In the genomic region with DNA sequence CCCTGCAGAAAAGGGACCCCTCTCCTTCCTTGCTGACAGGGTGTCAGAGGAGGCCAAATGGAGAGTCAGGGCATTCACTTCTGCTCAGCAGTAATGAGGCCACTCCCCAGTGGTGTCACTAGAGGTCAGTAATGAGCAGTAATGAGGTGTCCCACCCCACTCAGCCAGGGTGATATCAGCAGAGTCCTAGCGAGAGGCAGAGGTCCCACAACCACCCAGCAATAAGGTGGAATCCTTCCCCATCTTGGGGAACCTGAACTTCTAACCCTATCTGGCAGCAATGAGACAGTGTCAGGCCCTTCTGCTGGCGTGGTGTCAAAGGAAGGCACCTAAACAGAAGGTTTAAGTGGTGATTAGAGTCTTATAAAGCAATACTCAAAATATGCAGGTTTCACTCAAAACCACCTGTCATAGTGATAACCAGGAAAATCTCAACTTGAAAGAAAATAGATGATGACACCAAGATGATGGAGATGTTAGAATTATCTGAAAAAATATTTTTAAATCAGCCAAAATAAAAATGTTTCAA, we compare ENCODE assay signal across 9 cellular contexts. TPM values are rescaled to one million over a fixed set of nuclear protein-coding genes. Genes with fewer than 3 reads are reported as not detected.
DNase-seq lines count a peak whose midpoint lies in the region; ATAC-seq and TF ChIP-seq lines count a peak whose summit lies in the region.
"Had no signal": no experiment of that assay in that cellular context is flagged by ENCODE, and none has a peak within 500 bp of the region (broad histone marks: within the 10 kb centered on the region; RNA-seq: fewer than 3 reads in every experiment).

No MANE protein-coding gene starts in this region.

- H3K4me3 Mint-ChIP-seq in activated naive CD8-positive, alpha-beta T cell treated with anti-CD3 and anti-CD28 coated beads for 36 hours: no peak overlapping the region
- H3K4me3 Mint-ChIP-seq: activated naive CD4-positive, alpha-beta T cell treated with anti-CD3 and anti-CD28 coated beads, Interleukin-2, amount 50 U/mL, for 24 hours had no signal

- H3K4me2 ChIP-seq in DND-41 (ENCODE audit: insufficient read depth, low read length): no peak overlapping the region

- H3K9me3 Mint-ChIP-seq in activated naive CD8-positive, alpha-beta T cell treated with anti-CD3 and anti-CD28 coated beads for 36 hours: peaks cover 18% of the 10 kb centered on the region

- peak; percentile 48 for DNase-seq in DND-41
- peak; percentile 5 for DNase-seq in OCI-M2 (lab: John Stamatoyannopoulos, UW; ENCODE audit: unreplicated experiment)
- peak; percentile 45 for DNase-seq in activated naive CD8-positive, alpha-beta T cell treated with anti-CD3 and anti-CD28 coated beads for 36 hours
- peak in 2 of 3 donors; percentile 43 to 74 for DNase-seq in right cardiac atrium
- peak; percentile 49 for DNase-seq in stimulated activated CD4-positive, alpha-beta T cell treated with anti-CD3 and anti-CD28 coated beads, Interleukin-4, amount 100 ng/mL, for 1 hour
- no peak for DNase-seq in inferior parietal cortex (ENCODE audit: extremely low spot score)

- H3K4me1 Mint-ChIP-seq in activated naive CD8-positive, alpha-beta T cell treated with anti-CD3 and anti-CD28 coated beads for 36 hours: peaks cover 6% of the 10 kb centered on the region
- H3K4me1 Mint-ChIP-seq: activated naive CD4-positive, alpha-beta T cell treated with anti-CD3 and anti-CD28 coated beads, Interleukin-2, amount 50 U/mL, for 24 hours had no signal

- H3K27me3 Mint-ChIP-seq in activated naive CD8-positive, alpha-beta T cell treated with anti-CD3 and anti-CD28 coated beads for 36 hours: peaks cover 59% of the 10 kb centered on the region

- no peaks in the 10 kb centered on the region for H3K36me3 ChIP-seq in DND-41 (ENCODE audit: insufficient read depth, low read length)

- TF ChIP-seq CTCF in DND-41 (IDR thresholded peaks at IDR 0.05; ENCODE audit: borderline replicate concordance, extremely low read depth, low read length, poor library complexity, severe bottlenecking): peak; percentile 76

- no peak overlapping the region for H3K9ac ChIP-seq in DND-41 (ENCODE audit: low read depth, low read length)

- no peak overlapping the region for H3K27ac ChIP-seq in DND-41 (ENCODE audit: low read length)
- H3K27ac ChIP-seq in right cardiac atrium (ENCODE audit: low read length): no peak overlapping the region

- no peak overlapping the region for H2AFZ ChIP-seq in DND-41 (ENCODE audit: low read depth, low read length)

- peak; percentile 93 for ATAC-seq in DND-41 (ENCODE audit: insufficient read depth, low read depth)
- ATAC-seq in GM19395 (IDR thresholded peaks at IDR 0.05; ENCODE audit: unreplicated experiment): peak; percentile 95
- peak; percentile 88 for ATAC-seq in HG03280 (IDR thresholded peaks at IDR 0.05; ENCODE audit: unreplicated experiment)
- peak; percentile 88 to 96 for ATAC-seq in right cardiac atrium

- H3K27ac Mint-ChIP-seq in activated naive CD8-positive, alpha-beta T cell treated with anti-CD3 and anti-CD28 coated beads for 36 hours: no peak overlapping the region
- H3K27ac Mint-ChIP-seq: activated naive CD4-positive, alpha-beta T cell treated with anti-CD3 and anti-CD28 coated beads, Interleukin-2, amount 50 U/mL, for 24 hours had no signal

- H3K27me3 ChIP-seq in DND-41 (ENCODE audit: insufficient read depth, low read length, poor library complexity) (no peaks in the 10 kb centered on the region), right cardiac atrium (ENCODE audit: control insufficient read depth, insufficient read depth) (no peaks in the 10 kb centered on the region)

- H3K4me3 ChIP-seq in DND-41 (ENCODE audit: low read depth in 1 of 2, low read length in 2 of 2): no peak overlapping the region
- H3K4me3 ChIP-seq in right cardiac atrium (ENCODE audit: low read length): no peak overlapping the region

- H3K79me2 ChIP-seq in DND-41 (ENCODE audit: insufficient read depth, low read length): no peaks in the 10 kb centered on the region

- H3K36me3 Mint-ChIP-seq in activated naive CD8-positive, alpha-beta T cell treated with anti-CD3 and anti-CD28 coated beads for 36 hours: peaks cover 12% of the 10 kb centered on the region

- no peaks in the 10 kb centered on the region for H3K4me1 ChIP-seq in DND-41 (ENCODE audit: insufficient read depth, low read length)
- H3K4me1 ChIP-seq in right cardiac atrium (ENCODE audit: control insufficient read depth, insufficient read depth, low read length): no peaks in the 10 kb centered on the region

- WGBS in right cardiac atrium: 23% methylated on average over 2 of the region's 2 CpGs

- intact Hi-C loops in right cardiac atrium (cut with DNase I): loop anchor here in 2 of 4 donors (2.0 to 10.0 kb wide), 2 partner anchors 37 to 61 kb away; no protein-coding TSS in a partner anchor

- H4K20me1 ChIP-seq in DND-41 (ENCODE audit: insufficient read depth, low read length): no peaks in the 10 kb centered on the region

- no peaks in the 10 kb centered on the region for H3K9me3 ChIP-seq in DND-41 (ENCODE audit: insufficient read depth, low read length, severe bottlenecking)
- H3K9me3 ChIP-seq in right cardiac atrium (ENCODE audit: control insufficient read depth, low read length): no peaks in the 10 kb centered on the region

RNA-seq across cellular contexts. Expression of a gene that starts 12.9 kb away (rescaled TPM):
- not detected for total RNA-seq in activated naive CD8-positive, alpha-beta T cell treated with anti-CD3 and anti-CD28 coated beads for 36 hours
- 1 to 10 TPM in 1 of 4 donors, under 1 TPM in 3; 0.45 to 1.2 (median 0.61) TPM for total RNA-seq in right cardiac atrium
- polyA plus RNA-seq in right cardiac atrium: 0.29 TPM
